ENCODE assay signal across 1 cellular context in genomic region chr16:66469291-66469931, GRCh38.
A peak's percentile ranks its signal among the peaks of the same experiment; 100 is the strongest.
TF ChIP-seq lines count a peak whose summit lies in the region.

No MANE protein-coding gene starts in this region.

TF ChIP-seq in K562, 482 proteins besides CTCF, POLR2A, EP300 and RAD21:
- TF ChIP-seq, protein P1, sequence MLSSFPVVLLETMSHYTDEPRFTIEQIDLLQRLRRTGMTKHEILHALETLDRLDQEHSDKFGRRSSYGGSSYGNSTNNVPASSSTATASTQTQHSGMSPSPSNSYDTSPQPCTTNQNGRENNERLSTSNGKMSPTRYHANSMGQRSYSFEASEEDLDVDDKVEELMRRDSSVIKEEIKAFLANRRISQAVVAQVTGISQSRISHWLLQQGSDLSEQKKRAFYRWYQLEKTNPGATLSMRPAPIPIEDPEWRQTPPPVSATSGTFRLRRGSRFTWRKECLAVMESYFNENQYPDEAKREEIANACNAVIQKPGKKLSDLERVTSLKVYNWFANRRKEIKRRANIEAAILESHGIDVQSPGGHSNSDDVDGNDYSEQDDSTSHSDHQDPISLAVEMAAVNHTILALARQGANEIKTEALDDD (IDR thresholded peaks at IDR 0.05): no peak
- peak; percentile 33 for TF ChIP-seq ZFP36 (IDR thresholded peaks at IDR 0.05; ENCODE audit: low read depth, low read length, partially characterized antibody)
